Comparison of ENCODE assay signal across 8 cellular contexts in the genomic region with DNA sequence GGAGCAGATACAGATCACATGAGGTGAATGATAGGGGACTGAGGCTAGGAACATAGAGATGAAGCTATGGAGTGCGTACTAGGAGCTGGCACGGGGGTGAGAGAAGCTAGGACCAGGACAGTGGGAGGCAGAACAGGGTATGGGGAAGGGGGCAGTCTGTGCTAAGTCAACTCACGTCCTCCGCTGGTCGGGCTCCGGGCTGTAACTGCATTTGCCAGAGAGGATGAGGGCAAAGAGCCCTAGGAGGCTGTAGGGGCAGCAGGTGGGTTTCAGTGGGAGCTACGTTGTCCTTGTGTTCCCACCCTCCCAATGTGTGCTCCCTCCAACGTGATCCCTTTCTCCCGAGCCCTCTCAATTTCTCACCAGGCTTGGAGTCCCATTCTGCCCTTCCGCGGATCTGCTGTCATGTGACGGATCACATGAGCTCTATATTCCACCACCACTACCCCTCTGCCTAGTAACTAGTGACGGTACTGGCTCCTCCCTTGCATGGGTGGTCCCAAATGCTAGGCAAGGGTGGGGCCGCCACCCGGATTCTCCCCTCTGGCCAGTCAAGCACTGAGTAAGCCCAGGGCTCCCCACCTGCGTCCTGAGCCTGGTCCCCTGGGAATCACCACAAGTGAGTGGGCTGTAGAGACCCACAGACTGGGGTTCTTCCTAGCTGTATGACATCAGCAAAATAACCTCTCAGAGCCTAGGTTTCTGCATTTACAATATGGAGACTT. TPM values are rescaled to one million over a fixed set of nuclear protein-coding genes. Genes with fewer than 3 reads are reported as not detected.
DNase-seq lines count a peak whose midpoint lies in the region; ATAC-seq and TF ChIP-seq lines count a peak whose summit lies in the region.

A gene (minus strand): TSS at position 402 of the 725 bp plus-strand sequence. CDS start 22 bp downstream, at position 380.

- H3K4me3 ChIP-seq in duodenal mucosa (ENCODE audit: low read depth in 1 of 2, low read length in 2 of 2) (peak within 1 kb of the TSS; percentile 94 to 96), right lobe of liver (peak within 1 kb of the TSS; percentile 79 to 92 (median 80))

- H3K4me1 ChIP-seq in duodenal mucosa (ENCODE audit: control insufficient read depth in 1 of 2, insufficient read depth in 2 of 2, low read length in 2 of 2) (peaks cover 16 to 17% of the 10 kb centered on the region in 2 donors), right lobe of liver (peaks cover 0 to 8% (median 0%) of the 10 kb centered on the region in 4 donors)

- no peaks in the 10 kb centered on the region for H3K27me3 Mint-ChIP-seq in CD4-positive, alpha-beta T cell

- 0% methylated on average over 14 of the region's 16 CpGs for WGBS in right lobe of liver (ENCODE audit: insufficient coverage, low coverage, low lambda C conversion rate, missing lambda C conversion rate)

- peak; percentile 92 for ATAC-seq in CD4-positive, alpha-beta T cell (ENCODE audit: poor library complexity)
- ATAC-seq in GM19452 (IDR thresholded peaks at IDR 0.05; ENCODE audit: unreplicated experiment) (peak; percentile 99), HG03575 (IDR thresholded peaks at IDR 0.05; ENCODE audit: extremely low read depth, insufficient number of reproducible peaks, low FRiP score, unreplicated experiment) (peak; percentile 95), right lobe of liver (peak; percentile 93 to 98 (median 96))

- TF ChIP-seq POLR2A in right lobe of liver (IDR thresholded peaks at IDR 0.05): peak; percentile 79

- peaks cover 11% of the 10 kb centered on the region for H3K36me3 Mint-ChIP-seq in CD4-positive, alpha-beta T cell (ENCODE audit: low read depth)

- POLR2A ChIA-PET in CD4-positive, alpha-beta T cell (lab: Charles Lee): interaction anchor here (0.8 to 4.4 kb wide), 24 partner anchors 8 to 216 kb away, joined by 3 to 52 read pairs (median 6); a partner anchor contains a TSS

- peaks cover 8% of the 10 kb centered on the region for H3K4me1 Mint-ChIP-seq in CD4-positive, alpha-beta T cell (ENCODE audit: low read depth)

- peak within 1 kb of the TSS; percentile 91 to 95 for H3K9ac ChIP-seq in duodenal mucosa (ENCODE audit: low read depth in 1 of 2, low read length in 2 of 2)

- H3K9me3 ChIP-seq in CD4-positive, alpha-beta T cell (ENCODE audit: control insufficient read depth, low read length): no peaks in the 10 kb centered on the region
- H3K9me3 ChIP-seq in duodenal mucosa (ENCODE audit: control insufficient read depth in 1 of 2, low read length in 2 of 2) (no peaks in the 10 kb centered on the region), right lobe of liver (no peaks in the 10 kb centered on the region)

- no peak for TF ChIP-seq CTCF in CD4-positive, alpha-beta T cell (IDR thresholded peaks at IDR 0.05)
- no peak for TF ChIP-seq CTCF in right lobe of liver (IDR thresholded peaks at IDR 0.05)

- peaks cover 16 to 32% of the 10 kb centered on the region in 2 donors for H3K36me3 ChIP-seq in duodenal mucosa (ENCODE audit: control insufficient read depth in 1 of 2, insufficient read depth in 2 of 2, low read length in 2 of 2)
- peaks cover 0 to 18% (median 3%) of the 10 kb centered on the region in 4 donors for H3K36me3 ChIP-seq in right lobe of liver

- H3K9me3 Mint-ChIP-seq in CD4-positive, alpha-beta T cell: no peaks in the 10 kb centered on the region

- peak within 1 kb of the TSS; percentile 73 for H3K27ac ChIP-seq in CD4-positive, alpha-beta T cell (ENCODE audit: low read depth, low read length)
- H3K27ac ChIP-seq in duodenal mucosa (ENCODE audit: low read depth, low read length) (peak within 1 kb of the TSS; percentile 63), right lobe of liver (peak within 1 kb of the TSS; percentile 92 to 97 (median 93))

- no peak within 1 kb of the TSS for H3K27ac Mint-ChIP-seq in CD4-positive, alpha-beta T cell

- H3K4me3 Mint-ChIP-seq in CD4-positive, alpha-beta T cell: no peak within 1 kb of the TSS

- CTCF ChIA-PET in CD4-positive, alpha-beta T cell (lab: Charles Lee): interaction anchor here (0.9 to 4.0 kb wide), 7 partner anchors 15 to 137 kb away, joined by 3 to 30 read pairs (median 4); a partner anchor contains a TSS

- intact Hi-C loops in CD4-positive, alpha-beta T cell (cut with DNase I, micrococcal nuclease): loop anchor here in 1 of 2 experiments (1.0 to 10.0 kb wide), 6 partner anchors 16 to 384 kb away; a partner anchor contains a TSS
- intact Hi-C loops in right lobe of liver (cut with DNase I): no loop called here

- DNase-seq in CD4-positive, alpha-beta T cell: peak; percentile 73 to 87 (median 83)
- DNase-seq in NCI-H82 (lab: John Stamatoyannopoulos, UW): peak; percentile 96
- DNase-seq in activated CD4-positive, alpha-beta T cell treated with anti-CD3 and anti-CD28 coated beads, Interleukin-2, amount 50 U/mL, for 48 hours: peak; percentile 89 to 92
- DNase-seq in right lobe of liver: peak; percentile 89 to 94 (median 90)
- peak; percentile 73 to 87 for DNase-seq in stimulated activated CD4-positive, alpha-beta T cell treated with anti-CD3 and anti-CD28 coated beads, Interleukin-4, amount 100 ng/mL, for 4 hours

- no peaks in the 10 kb centered on the region for H3K27me3 ChIP-seq in CD4-positive, alpha-beta T cell (ENCODE audit: control insufficient read depth, insufficient read depth, low read length)
- H3K27me3 ChIP-seq in duodenal mucosa (ENCODE audit: control insufficient read depth in 1 of 2, insufficient read depth in 2 of 2, low read length in 2 of 2): no peaks in the 10 kb centered on the region
- H3K27me3 ChIP-seq in right lobe of liver: no peaks in the 10 kb centered on the region

RNA-seq across cellular contexts. Expression of the gene that starts here (rescaled TPM):
- total RNA-seq in CD4-positive, alpha-beta T cell: 10 to 100 TPM; 29.7 to 34.4 TPM
- total RNA-seq in right lobe of liver: 100 to 1,000 TPM in 2 of 6 experiments, 10 to 100 TPM in 4; 62.5 to 159 (median 81.0) TPM

Comparison
In these comparisons a context has a peak if more than half of its experiments do, and no peak if none do; other contexts are left out.
1. Peak in every context shown above with its lines: DNase-seq, ATAC-seq, H3K4me3 ChIP-seq and H3K27ac ChIP-seq.